8 cellular contexts compared by ENCODE assay signal in genomic region chrX:124211312-124211942, GRCh38.
DNase-seq lines count a peak whose midpoint lies in the region; ATAC-seq, FAIRE-seq and TF ChIP-seq lines count a peak whose summit lies in the region.

No MANE protein-coding gene starts in this region.

- no peaks in the 10 kb centered on the region for H3K36me3 ChIP-seq in DND-41 (ENCODE audit: insufficient read depth, low read length)
- H3K36me3 ChIP-seq in adipocyte (ENCODE audit: control insufficient read depth, insufficient read depth, low read length, severe bottlenecking) = no peaks in the 10 kb centered on the region
- no peaks in the 10 kb centered on the region for H3K36me3 ChIP-seq in right lobe of liver

- H3K79me2 ChIP-seq in DND-41 (ENCODE audit: insufficient read depth, low read length) = no peaks in the 10 kb centered on the region

- H3K27me3 ChIP-seq in DND-41 (ENCODE audit: insufficient read depth, low read length, poor library complexity) (no peaks in the 10 kb centered on the region), adipocyte (replicated peaks; ENCODE audit: control insufficient read depth, insufficient read depth, low read length) (peaks cover 2% of the 10 kb centered on the region), right lobe of liver (no peaks in the 10 kb centered on the region)

- no peaks in the 10 kb centered on the region for H3K9me3 ChIP-seq in DND-41 (ENCODE audit: insufficient read depth, low read length, severe bottlenecking)
- H3K9me3 ChIP-seq in adipocyte (ENCODE audit: control insufficient read depth, low read length) = no peaks in the 10 kb centered on the region
- no peaks in the 10 kb centered on the region for H3K9me3 ChIP-seq in right lobe of liver

- H2AFZ ChIP-seq in DND-41 (ENCODE audit: low read depth, low read length) = no peak overlapping the region

- TF ChIP-seq POLR2A in right lobe of liver (IDR thresholded peaks at IDR 0.05) = no peak

- peak; percentile 78 for TF ChIP-seq CTCF in DND-41 (IDR thresholded peaks at IDR 0.05; ENCODE audit: borderline replicate concordance, extremely low read depth, low read length, poor library complexity, severe bottlenecking)
- TF ChIP-seq CTCF in right lobe of liver (IDR thresholded peaks at IDR 0.05) = peak; percentile 45 to 64 (median 64)

- peak; percentile 33 for DNase-seq in DND-41
- no peak for DNase-seq in GM19239 (ENCODE audit: insufficient read length, low spot score)
- peak; percentile 16 for DNase-seq in NCI-H510A (lab: John Stamatoyannopoulos, UW)
- peak; percentile 20 for DNase-seq in adipocyte (ENCODE audit: low read depth)
- DNase-seq in right lobe of liver = no peak
- DNase-seq in HK-2 (ENCODE audit: unreplicated experiment) = no peak
- DNase-seq in T-helper 9 cell = no peak

- H4K20me1 ChIP-seq in DND-41 (ENCODE audit: insufficient read depth, low read length) = no peaks in the 10 kb centered on the region

- H3K9ac ChIP-seq in DND-41 (ENCODE audit: low read depth, low read length) (no peak overlapping the region; the same call in 1 of the 2 replicates), adipocyte (ENCODE audit: low read length) (no peak overlapping the region)

- H3K4me2 ChIP-seq in DND-41 (ENCODE audit: insufficient read depth, low read length) = peak overlapping the region; percentile 24; the same call in 1 of the 2 replicates

- H3K27ac ChIP-seq in DND-41 (ENCODE audit: low read length) (peak overlapping the region; percentile 76), right lobe of liver (no peak overlapping the region)

- ATAC-seq in DND-41 (ENCODE audit: insufficient read depth, low read depth) = peak; percentile 36
- ATAC-seq in HG03280 (IDR thresholded peaks at IDR 0.05; ENCODE audit: unreplicated experiment) = peak; percentile 87
- ATAC-seq in right lobe of liver = peak; percentile 64 to 81 (median 77)

- H3K4me3 ChIP-seq in DND-41 (ENCODE audit: low read depth in 1 of 2, low read length in 2 of 2) = no peak overlapping the region
- H3K4me3 ChIP-seq in adipocyte (ENCODE audit: low read length) = no peak overlapping the region
- H3K4me3 ChIP-seq in right lobe of liver = no peak overlapping the region

- H3K4me1 ChIP-seq in DND-41 (ENCODE audit: insufficient read depth, low read length) = peaks cover 93% of the 10 kb centered on the region
- H3K4me1 ChIP-seq in adipocyte (ENCODE audit: control insufficient read depth, insufficient read depth, low read length) = no peaks in the 10 kb centered on the region
- no peaks in the 10 kb centered on the region for H3K4me1 ChIP-seq in right lobe of liver

- 52% methylated on average over 3 of the region's 3 CpGs for WGBS in right lobe of liver (ENCODE audit: insufficient coverage, low coverage, low lambda C conversion rate, missing lambda C conversion rate)

- intact Hi-C loops in right lobe of liver (cut with DNase I) = no loop called here

- peak; percentile 98 for FAIRE-seq in GM19239 (lab: Jason Lieb, UNC)

Comparison
In these comparisons a context has a peak if more than half of its experiments do, and no peak if none do; other contexts are left out.
1. ATAC-seq: peak in every context shown above with its lines; median percentile 87 in HG03280; 77 in right lobe of liver; 36 in DND-41.
2. DNase-seq: peak in DND-41 (single experiment), NCI-H510A (single experiment) and adipocyte (single experiment); none in GM19239 (single experiment), right lobe of liver (0 of 3), HK-2 (single experiment) and T-helper 9 cell (single experiment).